In genomic region chr1:111594128-111594693, GRCh38 we compare ENCODE assay signal across 11 cellular contexts. TPM values are rescaled to one million over a fixed set of nuclear protein-coding genes. Genes with fewer than 3 reads are reported as not detected.
DNase-seq lines count a peak whose midpoint lies in the region; ATAC-seq and TF ChIP-seq lines count a peak whose summit lies in the region.
"Had no signal": no experiment of that assay in that cellular context is flagged by ENCODE, and none has a peak within 500 bp of the region (broad histone marks: within the 10 kb centered on the region; RNA-seq: fewer than 3 reads in every experiment).

No MANE protein-coding gene starts in this region.

- H3K4me1 Mint-ChIP-seq in activated naive CD8-positive, alpha-beta T cell treated with anti-CD3 and anti-CD28 coated beads, Interleukin-2, amount 10 ng/mL, durations not matched to agents 7 days and 5 days, result peaks cover 64% of the 10 kb centered on the region
- H3K4me1 Mint-ChIP-seq in natural killer cell, result peaks cover 68 to 70% of the 10 kb centered on the region in 2 donors

- ATAC-seq in left cardiac atrium, result no peak
- no peak for ATAC-seq in activated naive CD8-positive, alpha-beta T cell treated with anti-CD3 and anti-CD28 coated beads, Interleukin-2, amount 10 ng/mL, durations not matched to agents 7 days and 5 days (ENCODE audit: low read depth)
- no peak for ATAC-seq in natural killer cell
- no peak for ATAC-seq in sciatic nerve
- ATAC-seq: body of pancreas, right lobe of liver had no signal

- POLR2A ChIA-PET in activated naive CD8-positive, alpha-beta T cell treated with anti-CD3 and anti-CD28 coated beads, Interleukin-2, amount 10 ng/mL, durations not matched to agents 7 days and 5 days (lab: Charles Lee), result interaction anchor here (0.5 to 6.7 kb wide), 6 partner anchors 10 to 685 kb away, joined by 3 to 98 read pairs (median 22); partner anchors contain the start of gene RAP1A

- no peak overlapping the region for H3K4me3 ChIP-seq in left ventricle myocardium inferior
- H3K4me3 ChIP-seq: body of pancreas, right lobe of liver had no signal

- no peak for DNase-seq in left ventricle myocardium inferior
- no peak for DNase-seq in left cardiac atrium
- DNase-seq in activated naive CD8-positive, alpha-beta T cell treated with anti-CD3 and anti-CD28 coated beads, Interleukin-2, amount 10 ng/mL, durations not matched to agents 7 days and 5 days, result no peak
- DNase-seq in natural killer cell, result no peak
- DNase-seq in sciatic nerve (ENCODE audit: low spot score), result no peak
- no peak for DNase-seq in GM10266 (ENCODE audit: extremely low spot score)
- DNase-seq in GDM1 (lab: John Stamatoyannopoulos, UW), result no peak
- DNase-seq in NCI-H2107 treated with DMSO at 0.1 percent for 48 hours (lab: John Stamatoyannopoulos, UW; ENCODE audit: unreplicated experiment), result no peak
- DNase-seq: body of pancreas, NCI-H2081 treated with DMSO at 0.1 percent for 48 hours, right lobe of liver had no signal

- no peaks in the 10 kb centered on the region for H3K36me3 ChIP-seq in left ventricle myocardium inferior
- H3K36me3 ChIP-seq: right lobe of liver had no signal

- H3K27me3 ChIP-seq in left ventricle myocardium inferior (ENCODE audit: low read depth), result no peaks in the 10 kb centered on the region
- H3K27me3 ChIP-seq: body of pancreas, right lobe of liver had no signal

- H3K9me3 Mint-ChIP-seq in activated naive CD8-positive, alpha-beta T cell treated with anti-CD3 and anti-CD28 coated beads, Interleukin-2, amount 10 ng/mL, durations not matched to agents 7 days and 5 days, result no peaks in the 10 kb centered on the region
- H3K9me3 Mint-ChIP-seq in natural killer cell, result no peaks in the 10 kb centered on the region

- peaks cover 42% of the 10 kb centered on the region for H3K4me1 ChIP-seq in left ventricle myocardium inferior

- peak overlapping the region; percentile 56 for H3K4me3 Mint-ChIP-seq in activated naive CD8-positive, alpha-beta T cell treated with anti-CD3 and anti-CD28 coated beads, Interleukin-2, amount 10 ng/mL, durations not matched to agents 7 days and 5 days
- peak overlapping the region; percentile 65 for H3K4me3 Mint-ChIP-seq in natural killer cell

- TF ChIP-seq CTCF in left ventricle myocardium inferior (IDR thresholded peaks at IDR 0.05; ENCODE audit: borderline replicate concordance), result no peak
- no peak for TF ChIP-seq CTCF in natural killer cell (IDR thresholded peaks at IDR 0.05)
- no peak for TF ChIP-seq CTCF in GM10266 (IDR thresholded peaks at IDR 0.05; ENCODE audit: control insufficient read depth, insufficient read depth, low read depth, missing control alignments)

- H3K9me3 ChIP-seq in left ventricle myocardium inferior (replicated peaks), result no peaks in the 10 kb centered on the region
- H3K9me3 ChIP-seq: body of pancreas, right lobe of liver had no signal

- H3K27me3 Mint-ChIP-seq in activated naive CD8-positive, alpha-beta T cell treated with anti-CD3 and anti-CD28 coated beads, Interleukin-2, amount 10 ng/mL, durations not matched to agents 7 days and 5 days, result no peaks in the 10 kb centered on the region
- no peaks in the 10 kb centered on the region for H3K27me3 Mint-ChIP-seq in natural killer cell (ENCODE audit: low read depth in 2 of 2)

- H3K27ac ChIP-seq in left ventricle myocardium inferior (replicated peaks), result peak overlapping the region; percentile 94

- H3K36me3 Mint-ChIP-seq in activated naive CD8-positive, alpha-beta T cell treated with anti-CD3 and anti-CD28 coated beads, Interleukin-2, amount 10 ng/mL, durations not matched to agents 7 days and 5 days, result no peaks in the 10 kb centered on the region
- H3K36me3 Mint-ChIP-seq in natural killer cell, result no peaks in the 10 kb centered on the region

- H3K27ac Mint-ChIP-seq in activated naive CD8-positive, alpha-beta T cell treated with anti-CD3 and anti-CD28 coated beads, Interleukin-2, amount 10 ng/mL, durations not matched to agents 7 days and 5 days, result peak overlapping the region; percentile 83
- peak overlapping the region; percentile 78 to 89 for H3K27ac Mint-ChIP-seq in natural killer cell

- intact Hi-C loops in left ventricle myocardium inferior (cut with micrococcal nuclease) (loop anchor here (10.0 kb wide), 1 partner anchor 79 kb away; no protein-coding TSS in a partner anchor), left cardiac atrium (cut with DNase I) (loop anchor here in 1 of 2 donors (5.0 kb wide), 1 partner anchor 82 kb away; no protein-coding TSS in a partner anchor), natural killer cell (cut with micrococcal nuclease) (loop anchor here (10.0 kb wide), 1 partner anchor 719 kb away; the partner anchor contains the start of gene CD53), sciatic nerve (cut with DNase I) (no loop called here)

RNA-seq across cellular contexts. Expression of gene RAP1A, which starts 25.4 kb away (rescaled TPM):
- total RNA-seq in left ventricle myocardium inferior (112 TPM), left cardiac atrium (100 to 1,000 TPM in 1 of 2 donors, 10 to 100 TPM in 1; 84.2 to 103 TPM), natural killer cell (100 to 1,000 TPM in 2 of 3 donors, 10 to 100 TPM in 1; 83.7 to 112 (median 104) TPM), sciatic nerve (97.0 TPM)
- 100 to 1,000 TPM; 134 to 139 TPM for total RNA-seq in activated naive CD8-positive, alpha-beta T cell treated with anti-CD3 and anti-CD28 coated beads, Interleukin-2, amount 10 ng/mL, durations not matched to agents 7 days and 5 days
